22 cellular contexts compared by ENCODE assay signal in genomic region chr3:118527527-118528044, GRCh38.
DNase-seq lines count a peak whose midpoint lies in the region; ATAC-seq, FAIRE-seq and TF ChIP-seq lines count a peak whose summit lies in the region.
"Had no signal": no experiment of that assay in that cellular context is flagged by ENCODE, and none has a peak within 500 bp of the region (broad histone marks: within the 10 kb centered on the region; RNA-seq: fewer than 3 reads in every experiment).

No MANE protein-coding gene starts in this region.

- no peak overlapping the region for H2AFZ ChIP-seq in GM12878 (ENCODE audit: control insufficient read depth, low read depth, low read length)

- POLR2A ChIA-PET in GM12878 (lab: Charles Lee): interaction anchor here (1.2 kb wide), 1 partner anchor 283 kb away, joined by 3 read pairs; no protein-coding TSS in a partner anchor

- no peak for TF ChIP-seq POLR2A in GM12878 (IDR thresholded peaks at IDR 0.05; ENCODE audit: low read depth, low read length)

- no peak for TF ChIP-seq EP300 in GM12878 (IDR thresholded peaks at IDR 0.05; ENCODE audit: borderline replicate concordance in 1 of 2, control insufficient read depth in 1 of 2, low read depth in 2 of 2, low read length in 2 of 2)

- in situ Hi-C loops in GM12878 (cut with MboI): no loop called here

- no peak overlapping the region; the same call in 1 of the 2 replicates for H3K9ac ChIP-seq in GM12878 (ENCODE audit: control insufficient read depth, insufficient read depth, low read length)

- no TSS peak for BruUV-seq in GM12878 (replicated peaks; lab: Mats Ljungman, UMichigan)

- H3K27ac ChIP-seq in GM12878 (ENCODE audit: control insufficient read depth, insufficient read depth): peak overlapping the region; percentile 38; the same call in 1 of the 2 replicates
- H3K27ac ChIP-seq: brain microvascular endothelial cell, colonic mucosa, left ventricle myocardium inferior, right atrium auricular region, thoracic aorta had no signal

- DNase-seq in GM12878 (ENCODE audit: low read depth, low spot score) (no peak), NCI-H2227 treated with DMSO at 0.1 percent for 48 hours (lab: John Stamatoyannopoulos, UW) (no peak), NCI-H774 (lab: John Stamatoyannopoulos, UW) (no peak), SKM-1 treated with dmso at 0.1 percent for 144 hours (lab: John Stamatoyannopoulos, UW; ENCODE audit: unreplicated experiment) (no peak), HuH-7.5 (ENCODE audit: low spot score) (no peak)
- DNase-seq: activated CD4-positive, alpha-beta T cell treated with anti-CD3 and anti-CD28 coated beads, Interleukin-2, amount 10 ng/mL, durations not matched to agents 24 days and 14 days; brain microvascular endothelial cell; CD4-positive, alpha-beta T cell; colonic mucosa; DMS79; HFFc6; Kasumi-1; left ventricle myocardium inferior; NCI-H524 treated with DMSO at 0.1 percent for 48 hours; Right ventricle myocardium superior; stimulated activated CD4-positive, alpha-beta T cell treated with anti-CD3 and anti-CD28 coated beads, Interleukin-15, amount 100 ng/mL, for 24 hours had no signal

- H3K4me2 ChIP-seq in GM12878 (ENCODE audit: control insufficient read depth, insufficient read depth): peak overlapping the region; percentile 68

- SMC1A ChIA-PET in GM12878 (lab: Charles Lee; ENCODE audit: uncharacterized antibody, unreplicated experiment): interaction anchor here (0.6 to 1.6 kb wide), 6 partner anchors 15 to 112 kb away, joined by 3 to 5 read pairs (median 4); no protein-coding TSS in a partner anchor

- ATAC-seq in GM18520 (IDR thresholded peaks at IDR 0.05; ENCODE audit: unreplicated experiment) (peak; percentile 23), GM21390 (IDR thresholded peaks at IDR 0.05; ENCODE audit: unreplicated experiment) (peak; percentile 26), HG03045 (IDR thresholded peaks at IDR 0.05; ENCODE audit: unreplicated experiment) (peak; percentile 16), GM12878 (peak; percentile 60)

- no peak for TF ChIP-seq RAD21 in GM12878 (IDR thresholded peaks at IDR 0.05; ENCODE audit: insufficient read depth, low read depth, low read length)

- CTCF ChIA-PET in GM12878 (lab: Yijun Ruan, JAX): interaction anchor here (1.2 kb wide), 1 partner anchor 35 kb away, joined by 3 read pairs; no protein-coding TSS in a partner anchor

- FAIRE-seq in GM12878 (lab: Jason Lieb, UNC): no peak
- FAIRE-seq: endometrium had no signal

- H3K4me1 ChIP-seq in GM12878 (ENCODE audit: control insufficient read depth, insufficient read depth, low read length): peaks cover 20% of the 10 kb centered on the region
- H3K4me1 ChIP-seq: colonic mucosa, left ventricle myocardium inferior, right atrium auricular region had no signal

- H3K36me3 ChIP-seq in GM12878 (ENCODE audit: control insufficient read depth in 2 of 2, insufficient read depth in 2 of 2, low read length in 1 of 2): no peaks in the 10 kb centered on the region
- H3K36me3 ChIP-seq: brain microvascular endothelial cell, colonic mucosa, left ventricle myocardium inferior, right atrium auricular region, thoracic aorta had no signal

- no peak overlapping the region; the same call in 1 of the 2 replicates for H3K4me3 ChIP-seq in GM12878
- H3K4me3 ChIP-seq: colonic mucosa, left ventricle myocardium inferior, right atrium auricular region, thoracic aorta had no signal

- no peaks in the 10 kb centered on the region for H3K27me3 ChIP-seq in GM12878 (replicated peaks in 1 of 2; ENCODE audit: control insufficient read depth in 2 of 2, insufficient read depth in 2 of 2, low read length in 1 of 2)
- H3K27me3 ChIP-seq: brain microvascular endothelial cell, colonic mucosa, right atrium auricular region had no signal

- intact Hi-C loops in GM12878 (cut with micrococcal nuclease; ENCODE audit: unreplicated experiment): no loop called here

- RAD21 ChIA-PET in GM12878 (lab: Charles Lee; ENCODE audit: unreplicated experiment): interaction anchor here (0.9 to 1.6 kb wide), 3 partner anchors 34 to 283 kb away, joined by 3 to 5 read pairs (median 5); no protein-coding TSS in a partner anchor

- H4K20me1 ChIP-seq in GM12878 (ENCODE audit: control insufficient read depth, insufficient read depth): no peaks in the 10 kb centered on the region

- no peak for TF ChIP-seq CTCF in GM12878 (IDR thresholded peaks at IDR 0.05 in 2 of 3, conservative IDR thresholded peaks at IDR 0.05 in 1 of 3; ENCODE audit: control insufficient read depth in 2 of 3, extremely low read depth in 1 of 3, insufficient read depth in 1 of 3, low read depth in 3 of 3, low read length in 3 of 3)

- H3K79me2 ChIP-seq in GM12878 (ENCODE audit: control insufficient read depth, insufficient read depth, low read length): no peaks in the 10 kb centered on the region

- H3K9me3 ChIP-seq in GM12878 (replicated peaks; ENCODE audit: control insufficient read depth, insufficient read depth, low read length): no peaks in the 10 kb centered on the region
- H3K9me3 ChIP-seq: colonic mucosa, right atrium auricular region, thoracic aorta had no signal

TF ChIP-seq in GM12878, 131 proteins besides CTCF, POLR2A, EP300 and RAD21:
- TF ChIP-seq NR2C2 (IDR thresholded peaks at IDR 0.05; ENCODE audit: borderline replicate concordance, control insufficient read depth, insufficient read length, low read depth) (no peak), NKRF (conservative IDR thresholded peaks at IDR 0.05) (no peak), NFIC (IDR thresholded peaks at IDR 0.05; ENCODE audit: low read depth, low read length) (no peak), HCFC1 (IDR thresholded peaks at IDR 0.05; ENCODE audit: low read length) (no peak), E4F1 (IDR thresholded peaks at IDR 0.05; ENCODE audit: borderline replicate concordance, partially characterized antibody) (no peak), CHD2 (IDR thresholded peaks at IDR 0.05; ENCODE audit: borderline replicate concordance, low read depth, low read length) (no peak), EED (IDR thresholded peaks at IDR 0.05; ENCODE audit: low read depth) (no peak), SUZ12 (IDR thresholded peaks at IDR 0.05; ENCODE audit: unreplicated experiment) (no peak), ATF3 (IDR thresholded peaks at IDR 0.05; ENCODE audit: borderline replicate concordance, extremely low read depth, low read depth, low read length) (no peak), MYC (IDR thresholded peaks at IDR 0.05; ENCODE audit: insufficient read depth, insufficient read length, insufficient replicate concordance, low read length, severe bottlenecking) (no peak), TBL1XR1 (IDR thresholded peaks at IDR 0.05; ENCODE audit: low read depth, low read length) (no peak), CBFB (IDR thresholded peaks at IDR 0.05; ENCODE audit: low read depth) (no peak), RELB (IDR thresholded peaks at IDR 0.05; ENCODE audit: low read depth) (no peak)
